In genomic region chr11:9980931-9981330, GRCh38 we compare ENCODE assay signal across 13 cellular contexts.
A peak's percentile ranks its signal among the peaks of the same experiment; 100 is the strongest.
DNase-seq lines count a peak whose midpoint lies in the region; ATAC-seq and TF ChIP-seq lines count a peak whose summit lies in the region.
"Had no signal": no experiment of that assay in that cellular context is flagged by ENCODE, and none has a peak within 500 bp of the region (broad histone marks: within the 10 kb centered on the region; RNA-seq: fewer than 3 reads in every experiment).

No MANE protein-coding gene starts in this region.

- H4K91ac ChIP-seq in mesenchymal stem cell (ENCODE audit: low read length) = no peak overlapping the region

- no peak overlapping the region for H2BK15ac ChIP-seq in mesenchymal stem cell (ENCODE audit: low read depth, poor library complexity, severe bottlenecking)

- H3K9me3 Mint-ChIP-seq in HFFc6 = no peaks in the 10 kb centered on the region
- no peaks in the 10 kb centered on the region for H3K9me3 Mint-ChIP-seq in T-helper 2 cell treated with Interferon-gamma antibody and Interleukin-4, amounts not matched to agents 5 μg/mL and 100 μg/mL, for 36 hours
- H3K9me3 Mint-ChIP-seq: CD8-positive, alpha-beta memory T cell had no signal

- H3K4me3 Mint-ChIP-seq in HFFc6 = peak overlapping the region; percentile 37; the same call in 1 of the 2 replicates
- H3K4me3 Mint-ChIP-seq in T-helper 2 cell treated with Interferon-gamma antibody and Interleukin-4, amounts not matched to agents 5 μg/mL and 100 μg/mL, for 36 hours = no peak overlapping the region
- H3K4me3 Mint-ChIP-seq: CD14-positive monocyte; CD8-positive, alpha-beta memory T cell had no signal

- no peak for TF ChIP-seq CTCF in HFFc6 (IDR thresholded peaks at IDR 0.05)

- no peaks in the 10 kb centered on the region for H3K27me3 ChIP-seq in adipocyte (replicated peaks; ENCODE audit: control insufficient read depth, insufficient read depth, low read length)
- no peaks in the 10 kb centered on the region for H3K27me3 ChIP-seq in mesenchymal stem cell (ENCODE audit: control insufficient read depth in 1 of 2, insufficient read depth in 1 of 2, low read length in 2 of 2)

- no CpG with 5 or more reads among the region's 1 CpG for WGBS in mesenchymal stem cell

- H2AFZ ChIP-seq in mesenchymal stem cell (ENCODE audit: low read depth, low read length) = no peak overlapping the region

- no peak overlapping the region for H4K8ac ChIP-seq in mesenchymal stem cell (ENCODE audit: low read length)

- no peak overlapping the region; the same call in 1 of the 2 replicates for H3K27ac Mint-ChIP-seq in HFFc6
- no peak overlapping the region for H3K27ac Mint-ChIP-seq in T-helper 2 cell treated with Interferon-gamma antibody and Interleukin-4, amounts not matched to agents 5 μg/mL and 100 μg/mL, for 36 hours
- H3K27ac Mint-ChIP-seq: CD14-positive monocyte; CD8-positive, alpha-beta memory T cell had no signal

- peaks cover 68% of the 10 kb centered on the region for H3K4me1 Mint-ChIP-seq in HFFc6 (ENCODE audit: low read depth)
- H3K4me1 Mint-ChIP-seq in T-helper 2 cell treated with Interferon-gamma antibody and Interleukin-4, amounts not matched to agents 5 μg/mL and 100 μg/mL, for 36 hours (ENCODE audit: low read depth) = no peaks in the 10 kb centered on the region
- H3K4me1 Mint-ChIP-seq: CD8-positive, alpha-beta memory T cell had no signal

- H3K36me3 ChIP-seq in adipocyte (ENCODE audit: control insufficient read depth, insufficient read depth, low read length, severe bottlenecking) (peaks cover 3% of the 10 kb centered on the region), mesenchymal stem cell (ENCODE audit: control insufficient read depth in 1 of 2, insufficient read depth in 2 of 2, low read depth in 1 of 2, low read length in 2 of 2) (peaks cover 10 to 11% of the 10 kb centered on the region in 2 experiments)
- H3K36me3 ChIP-seq: HAP-1 had no signal

- no peak overlapping the region for H2BK12ac ChIP-seq in mesenchymal stem cell (ENCODE audit: low read length in 2 of 2)

- no peak overlapping the region for H3K18ac ChIP-seq in mesenchymal stem cell (ENCODE audit: low read depth in 1 of 2, low read length in 2 of 2)

- H3K4me3 ChIP-seq in adipocyte (ENCODE audit: low read length) = peak overlapping the region; percentile 72
- H3K4me3 ChIP-seq in mesenchymal stem cell (ENCODE audit: insufficient read depth in 1 of 2, low read depth in 1 of 2, low read length in 2 of 2) = no peak overlapping the region
- H3K4me3 ChIP-seq: HAP-1 had no signal

- peaks cover 43% of the 10 kb centered on the region for H3K36me3 Mint-ChIP-seq in HFFc6 (ENCODE audit: low read depth)
- H3K36me3 Mint-ChIP-seq in T-helper 2 cell treated with Interferon-gamma antibody and Interleukin-4, amounts not matched to agents 5 μg/mL and 100 μg/mL, for 36 hours (ENCODE audit: low read depth) = no peaks in the 10 kb centered on the region

- DNase-seq in HFFc6 (no peak), adipocyte (ENCODE audit: low read depth) (no peak), mesenchymal stem cell (no peak), NCI-H2196 treated with DMSO at 0.1 percent for 48 hours (lab: John Stamatoyannopoulos, UW; ENCODE audit: unreplicated experiment) (no peak)
- no peak for DNase-seq in activated CD4-positive, alpha-beta T cell treated with anti-CD3 and anti-CD28 coated beads for 1 hour
- no peak for DNase-seq in T-helper 2 cell treated with Interferon-gamma antibody and Interleukin-4, amounts not matched to agents 5 μg/mL and 100 μg/mL, for 36 hours (ENCODE audit: low spot score)
- DNase-seq: Caco-2; CD8-positive, alpha-beta memory T cell; GF-D8; GOT3 had no signal

- no peak overlapping the region for H3K4ac ChIP-seq in mesenchymal stem cell (ENCODE audit: low read depth in 1 of 2, low read length in 2 of 2)

- no peak overlapping the region for H3K14ac ChIP-seq in mesenchymal stem cell (ENCODE audit: low read length in 2 of 2)

- no peaks in the 10 kb centered on the region; the same call in 1 of the 2 replicates for H3K27me3 Mint-ChIP-seq in HFFc6 (ENCODE audit: insufficient read depth)
- H3K27me3 Mint-ChIP-seq in T-helper 2 cell treated with Interferon-gamma antibody and Interleukin-4, amounts not matched to agents 5 μg/mL and 100 μg/mL, for 36 hours (ENCODE audit: low read depth) = no peaks in the 10 kb centered on the region
- H3K27me3 Mint-ChIP-seq: CD8-positive, alpha-beta memory T cell had no signal

- no peaks in the 10 kb centered on the region for H3K9me3 ChIP-seq in adipocyte (ENCODE audit: control insufficient read depth, low read length)
- no peaks in the 10 kb centered on the region for H3K9me3 ChIP-seq in mesenchymal stem cell (ENCODE audit: control insufficient read depth, low read length)
- H3K9me3 ChIP-seq: Caco-2, HAP-1 had no signal

- no peak overlapping the region for H2BK120ac ChIP-seq in mesenchymal stem cell (ENCODE audit: low read depth, low read length)

- peak overlapping the region; percentile 76 for H2AK5ac ChIP-seq in mesenchymal stem cell (ENCODE audit: low read length, severe bottlenecking)

- H3K4me1 ChIP-seq in adipocyte (ENCODE audit: control insufficient read depth, insufficient read depth, low read length) = peaks cover 38% of the 10 kb centered on the region
- peaks cover 5% of the 10 kb centered on the region for H3K4me1 ChIP-seq in mesenchymal stem cell (ENCODE audit: control insufficient read depth, insufficient read depth, low read depth, low read length)

- ATAC-seq in GM21528 (IDR thresholded peaks at IDR 0.05; ENCODE audit: low FRiP score, unreplicated experiment) = no peak

- no peak overlapping the region for H3K23ac ChIP-seq in mesenchymal stem cell (ENCODE audit: low read length in 2 of 2)

- H3K9ac ChIP-seq in adipocyte (ENCODE audit: low read length) (peak overlapping the region; percentile 81), mesenchymal stem cell (ENCODE audit: low read length) (peak overlapping the region; percentile 25)

- H3K79me1 ChIP-seq in mesenchymal stem cell (replicated peaks; ENCODE audit: low read length, poor library complexity, severe bottlenecking) = peaks cover 9% of the 10 kb centered on the region

- no peak overlapping the region for H2BK5ac ChIP-seq in mesenchymal stem cell (ENCODE audit: low read depth, low read length, poor library complexity, severe bottlenecking)

- H3K4me2 ChIP-seq in mesenchymal stem cell (ENCODE audit: low read length, poor library complexity, severe bottlenecking) = no peak overlapping the region

- peak overlapping the region; percentile 33 for H3K27ac ChIP-seq in mesenchymal stem cell (ENCODE audit: low read length, poor library complexity, severe bottlenecking)
